1 cellular context compared by ENCODE assay signal in the genomic region with DNA sequence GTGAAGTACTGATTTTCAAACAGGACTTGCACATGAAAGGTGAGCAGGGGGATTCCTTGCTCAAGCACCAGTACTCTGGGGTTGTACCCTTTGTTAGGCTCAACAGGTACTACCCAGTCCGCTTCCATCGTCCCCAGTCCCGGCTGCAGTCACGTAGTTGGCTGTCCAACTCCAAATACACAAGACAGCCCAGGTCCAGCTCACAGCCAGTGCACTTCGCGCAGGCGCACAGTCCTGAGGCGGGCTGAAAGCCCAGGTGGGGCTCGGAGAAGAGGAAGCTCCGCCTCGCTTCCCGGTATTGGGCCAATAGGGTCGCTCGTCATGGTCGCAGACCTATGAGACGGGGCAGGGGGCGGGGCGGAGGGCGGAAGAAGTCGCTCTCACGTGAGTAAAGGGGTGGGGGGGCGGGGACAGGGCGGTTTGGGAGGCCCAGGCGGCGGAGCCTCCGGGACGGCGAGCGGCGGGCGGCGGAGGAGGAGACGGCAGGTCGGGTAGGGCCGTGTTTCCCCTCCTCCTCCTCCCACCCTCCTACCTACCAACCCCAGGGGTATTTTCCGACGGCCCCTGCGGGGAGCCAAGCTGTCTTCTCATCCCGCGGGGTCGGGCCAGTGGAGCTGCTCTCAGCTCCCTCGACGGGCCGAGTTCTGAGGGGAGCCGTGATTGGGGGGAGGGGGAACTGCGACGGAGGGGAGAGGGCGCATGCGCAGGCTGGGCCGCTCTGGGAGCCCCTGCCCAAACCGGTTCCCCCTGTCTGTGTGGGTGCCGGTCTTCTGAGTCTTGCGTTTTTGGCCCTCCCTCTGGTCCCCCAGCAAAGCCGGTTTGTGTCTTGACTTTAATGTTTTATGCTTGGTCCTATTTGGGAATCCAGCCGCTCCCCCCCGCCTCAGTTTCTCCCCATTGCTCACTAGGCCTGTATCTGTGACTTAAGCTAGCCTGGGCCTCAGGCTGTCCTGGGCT.
A peak's percentile ranks its signal among the peaks of the same experiment; 100 is the strongest.
TF ChIP-seq lines count a peak whose summit lies in the region.

A gene (plus strand): TSS at position 418 of the 957 bp plus-strand sequence. CDS start 16,040 bp downstream, outside the sequence.

TF ChIP-seq in HepG2, 621 proteins besides CTCF, POLR2A, EP300 and RAD21 (continued from another document and continues in another):
- TF ChIP-seq, protein P1, sequence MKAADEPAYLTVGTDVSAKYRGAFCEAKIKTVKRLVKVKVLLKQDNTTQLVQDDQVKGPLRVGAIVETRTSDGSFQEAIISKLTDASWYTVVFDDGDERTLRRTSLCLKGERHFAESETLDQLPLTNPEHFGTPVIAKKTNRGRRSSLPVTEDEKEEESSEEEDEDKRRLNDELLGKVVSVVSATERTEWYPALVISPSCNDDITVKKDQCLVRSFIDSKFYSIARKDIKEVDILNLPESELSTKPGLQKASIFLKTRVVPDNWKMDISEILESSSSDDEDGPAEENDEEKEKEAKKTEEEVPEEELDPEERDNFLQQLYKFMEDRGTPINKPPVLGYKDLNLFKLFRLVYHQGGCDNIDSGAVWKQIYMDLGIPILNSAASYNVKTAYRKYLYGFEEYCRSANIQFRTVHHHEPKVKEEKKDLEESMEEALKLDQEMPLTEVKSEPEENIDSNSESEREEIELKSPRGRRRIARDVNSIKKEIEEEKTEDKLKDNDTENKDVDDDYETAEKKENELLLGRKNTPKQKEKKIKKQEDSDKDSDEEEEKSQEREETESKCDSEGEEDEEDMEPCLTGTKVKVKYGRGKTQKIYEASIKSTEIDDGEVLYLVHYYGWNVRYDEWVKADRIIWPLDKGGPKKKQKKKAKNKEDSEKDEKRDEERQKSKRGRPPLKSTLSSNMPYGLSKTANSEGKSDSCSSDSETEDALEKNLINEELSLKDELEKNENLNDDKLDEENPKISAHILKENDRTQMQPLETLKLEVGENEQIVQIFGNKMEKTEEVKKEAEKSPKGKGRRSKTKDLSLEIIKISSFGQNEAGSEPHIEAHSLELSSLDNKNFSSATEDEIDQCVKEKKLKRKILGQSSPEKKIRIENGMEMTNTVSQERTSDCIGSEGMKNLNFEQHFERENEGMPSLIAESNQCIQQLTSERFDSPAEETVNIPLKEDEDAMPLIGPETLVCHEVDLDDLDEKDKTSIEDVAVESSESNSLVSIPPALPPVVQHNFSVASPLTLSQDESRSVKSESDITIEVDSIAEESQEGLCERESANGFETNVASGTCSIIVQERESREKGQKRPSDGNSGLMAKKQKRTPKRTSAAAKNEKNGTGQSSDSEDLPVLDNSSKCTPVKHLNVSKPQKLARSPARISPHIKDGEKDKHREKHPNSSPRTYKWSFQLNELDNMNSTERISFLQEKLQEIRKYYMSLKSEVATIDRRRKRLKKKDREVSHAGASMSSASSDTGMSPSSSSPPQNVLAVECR (CRISPR knock-in tag; IDR thresholded peaks at IDR 0.05; ENCODE audit: borderline replicate concordance) = peak; percentile 63; the same call in 1 of the 2 replicates
- TF ChIP-seq SRY (CRISPR knock-in tag; IDR thresholded peaks at IDR 0.05) = peak; percentile 88; the same call in 1 of the 2 replicates
- TF ChIP-seq ZNF850 (CRISPR knock-in tag; conservative IDR thresholded peaks at IDR 0.05) = no peak
- 0 out of 2 replicates have a peak, but pooled peaks have one; percentile 32 for TF ChIP-seq CCDC6 (CRISPR knock-in tag; IDR thresholded peaks at IDR 0.05)
- TF ChIP-seq, protein P2, sequence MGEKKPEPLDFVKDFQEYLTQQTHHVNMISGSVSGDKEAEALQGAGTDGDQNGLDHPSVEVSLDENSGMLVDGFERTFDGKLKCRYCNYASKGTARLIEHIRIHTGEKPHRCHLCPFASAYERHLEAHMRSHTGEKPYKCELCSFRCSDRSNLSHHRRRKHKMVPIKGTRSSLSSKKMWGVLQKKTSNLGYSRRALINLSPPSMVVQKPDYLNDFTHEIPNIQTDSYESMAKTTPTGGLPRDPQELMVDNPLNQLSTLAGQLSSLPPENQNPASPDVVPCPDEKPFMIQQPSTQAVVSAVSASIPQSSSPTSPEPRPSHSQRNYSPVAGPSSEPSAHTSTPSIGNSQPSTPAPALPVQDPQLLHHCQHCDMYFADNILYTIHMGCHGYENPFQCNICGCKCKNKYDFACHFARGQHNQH (CRISPR knock-in tag; IDR thresholded peaks at IDR 0.05) = peak; percentile 46; the same call in 1 of the 2 replicates
- no peak for TF ChIP-seq ZBTB3 (CRISPR knock-in tag; IDR thresholded peaks at IDR 0.05; ENCODE audit: borderline replicate concordance, low read depth)
- TF ChIP-seq PHF20 (CRISPR knock-in tag; IDR thresholded peaks at IDR 0.05) = peak; percentile 49; the same call in 1 of the 2 replicates
- peak; percentile 72 for TF ChIP-seq KAT7 (CRISPR knock-in tag; IDR thresholded peaks at IDR 0.05; ENCODE audit: borderline replicate concordance)
- 0 out of 2 replicates have a peak, but pooled peaks have one; percentile 19 for TF ChIP-seq PHF21A (CRISPR knock-in tag; IDR thresholded peaks at IDR 0.05)
- TF ChIP-seq SMARCE1 (IDR thresholded peaks at IDR 0.05; ENCODE audit: borderline replicate concordance) = no peak
- TF ChIP-seq SP4 (CRISPR knock-in tag; IDR thresholded peaks at IDR 0.05) = peak; percentile 73; the same call in 1 of the 2 replicates
- no peak for TF ChIP-seq JARID2 (CRISPR knock-in tag; IDR thresholded peaks at IDR 0.05; ENCODE audit: insufficient replicate concordance)
- TF ChIP-seq MTF1 (CRISPR knock-in tag; IDR thresholded peaks at IDR 0.05) = no peak
- no peak for TF ChIP-seq ZNF737 (CRISPR knock-in tag; IDR thresholded peaks at IDR 0.05; ENCODE audit: borderline replicate concordance)
- no peak for TF ChIP-seq ZBTB42 (CRISPR knock-in tag; IDR thresholded peaks at IDR 0.05)
- no peak for TF ChIP-seq RBAK (CRISPR knock-in tag; IDR thresholded peaks at IDR 0.05)
- 0 out of 2 replicates have a peak, but pooled peaks have one; percentile 30 for TF ChIP-seq CAMTA2 (CRISPR knock-in tag; IDR thresholded peaks at IDR 0.05; ENCODE audit: borderline replicate concordance)
- TF ChIP-seq MAF1 (CRISPR knock-in tag; IDR thresholded peaks at IDR 0.05; ENCODE audit: borderline replicate concordance) = peak; percentile 70; the same call in 1 of the 2 replicates
- 0 out of 2 replicates have a peak, but pooled peaks have one; percentile 26 for TF ChIP-seq AHR (CRISPR knock-in tag; IDR thresholded peaks at IDR 0.05)
- TF ChIP-seq, protein P3, sequence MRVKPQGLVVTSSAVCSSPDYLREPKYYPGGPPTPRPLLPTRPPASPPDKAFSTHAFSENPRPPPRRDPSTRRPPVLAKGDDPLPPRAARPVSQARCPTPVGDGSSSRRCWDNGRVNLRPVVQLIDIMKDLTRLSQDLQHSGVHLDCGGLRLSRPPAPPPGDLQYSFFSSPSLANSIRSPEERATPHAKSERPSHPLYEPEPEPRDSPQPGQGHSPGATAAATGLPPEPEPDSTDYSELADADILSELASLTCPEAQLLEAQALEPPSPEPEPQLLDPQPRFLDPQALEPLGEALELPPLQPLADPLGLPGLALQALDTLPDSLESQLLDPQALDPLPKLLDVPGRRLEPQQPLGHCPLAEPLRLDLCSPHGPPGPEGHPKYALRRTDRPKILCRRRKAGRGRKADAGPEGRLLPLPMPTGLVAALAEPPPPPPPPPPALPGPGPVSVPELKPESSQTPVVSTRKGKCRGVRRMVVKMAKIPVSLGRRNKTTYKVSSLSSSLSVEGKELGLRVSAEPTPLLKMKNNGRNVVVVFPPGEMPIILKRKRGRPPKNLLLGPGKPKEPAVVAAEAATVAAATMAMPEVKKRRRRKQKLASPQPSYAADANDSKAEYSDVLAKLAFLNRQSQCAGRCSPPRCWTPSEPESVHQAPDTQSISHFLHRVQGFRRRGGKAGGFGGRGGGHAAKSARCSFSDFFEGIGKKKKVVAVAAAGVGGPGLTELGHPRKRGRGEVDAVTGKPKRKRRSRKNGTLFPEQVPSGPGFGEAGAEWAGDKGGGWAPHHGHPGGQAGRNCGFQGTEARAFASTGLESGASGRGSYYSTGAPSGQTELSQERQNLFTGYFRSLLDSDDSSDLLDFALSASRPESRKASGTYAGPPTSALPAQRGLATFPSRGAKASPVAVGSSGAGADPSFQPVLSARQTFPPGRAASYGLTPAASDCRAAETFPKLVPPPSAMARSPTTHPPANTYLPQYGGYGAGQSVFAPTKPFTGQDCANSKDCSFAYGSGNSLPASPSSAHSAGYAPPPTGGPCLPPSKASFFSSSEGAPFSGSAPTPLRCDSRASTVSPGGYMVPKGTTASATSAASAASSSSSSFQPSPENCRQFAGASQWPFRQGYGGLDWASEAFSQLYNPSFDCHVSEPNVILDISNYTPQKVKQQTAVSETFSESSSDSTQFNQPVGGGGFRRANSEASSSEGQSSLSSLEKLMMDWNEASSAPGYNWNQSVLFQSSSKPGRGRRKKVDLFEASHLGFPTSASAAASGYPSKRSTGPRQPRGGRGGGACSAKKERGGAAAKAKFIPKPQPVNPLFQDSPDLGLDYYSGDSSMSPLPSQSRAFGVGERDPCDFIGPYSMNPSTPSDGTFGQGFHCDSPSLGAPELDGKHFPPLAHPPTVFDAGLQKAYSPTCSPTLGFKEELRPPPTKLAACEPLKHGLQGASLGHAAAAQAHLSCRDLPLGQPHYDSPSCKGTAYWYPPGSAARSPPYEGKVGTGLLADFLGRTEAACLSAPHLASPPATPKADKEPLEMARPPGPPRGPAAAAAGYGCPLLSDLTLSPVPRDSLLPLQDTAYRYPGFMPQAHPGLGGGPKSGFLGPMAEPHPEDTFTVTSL (CRISPR knock-in tag; IDR thresholded peaks at IDR 0.05; ENCODE audit: borderline replicate concordance) = no peak
- TF ChIP-seq CBFB (CRISPR knock-in tag; IDR thresholded peaks at IDR 0.05) = no peak
- TF ChIP-seq MED1 (CRISPR knock-in tag; IDR thresholded peaks at IDR 0.05) = peak; percentile 40
- peak; percentile 71; the same call in 1 of the 2 replicates for TF ChIP-seq ZNF329 (CRISPR knock-in tag; IDR thresholded peaks at IDR 0.05; ENCODE audit: low read depth)
- no peak for TF ChIP-seq SCMH1 (CRISPR knock-in tag; IDR thresholded peaks at IDR 0.05; ENCODE audit: borderline replicate concordance)
- TF ChIP-seq TEAD3 (CRISPR knock-in tag; optimal IDR thresholded peaks at IDR 0.05; ENCODE audit: borderline replicate concordance) = peak; percentile 32
- 0 out of 2 replicates have a peak, but pooled peaks have one; percentile 43 for TF ChIP-seq ZSCAN20 (CRISPR knock-in tag; IDR thresholded peaks at IDR 0.05; ENCODE audit: borderline replicate concordance)
- TF ChIP-seq, protein P4, sequence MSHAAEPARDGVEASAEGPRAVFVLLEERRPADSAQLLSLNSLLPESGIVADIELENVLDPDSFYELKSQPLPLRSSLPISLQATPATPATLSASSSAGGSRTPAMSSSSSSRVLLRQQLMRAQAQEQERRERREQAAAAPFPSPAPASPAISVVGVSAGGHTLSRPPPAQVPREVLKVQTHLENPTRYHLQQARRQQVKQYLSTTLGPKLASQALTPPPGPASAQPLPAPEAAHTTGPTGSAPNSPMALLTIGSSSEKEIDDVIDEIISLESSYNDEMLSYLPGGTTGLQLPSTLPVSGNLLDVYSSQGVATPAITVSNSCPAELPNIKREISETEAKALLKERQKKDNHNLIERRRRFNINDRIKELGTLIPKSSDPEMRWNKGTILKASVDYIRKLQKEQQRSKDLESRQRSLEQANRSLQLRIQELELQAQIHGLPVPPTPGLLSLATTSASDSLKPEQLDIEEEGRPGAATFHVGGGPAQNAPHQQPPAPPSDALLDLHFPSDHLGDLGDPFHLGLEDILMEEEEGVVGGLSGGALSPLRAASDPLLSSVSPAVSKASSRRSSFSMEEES (CRISPR knock-in tag; IDR thresholded peaks at IDR 0.05) = no peak; the same call in 1 of the 2 replicates
- TF ChIP-seq ZNF761 (CRISPR knock-in tag; conservative IDR thresholded peaks at IDR 0.05) = 0 out of 2 replicates have a peak, but pooled peaks have one; percentile 60
- peak; percentile 59 for TF ChIP-seq HNRNPLL (IDR thresholded peaks at IDR 0.05; ENCODE audit: low read depth, low read length, poor library complexity, severe bottlenecking)
- TF ChIP-seq, protein P5, sequence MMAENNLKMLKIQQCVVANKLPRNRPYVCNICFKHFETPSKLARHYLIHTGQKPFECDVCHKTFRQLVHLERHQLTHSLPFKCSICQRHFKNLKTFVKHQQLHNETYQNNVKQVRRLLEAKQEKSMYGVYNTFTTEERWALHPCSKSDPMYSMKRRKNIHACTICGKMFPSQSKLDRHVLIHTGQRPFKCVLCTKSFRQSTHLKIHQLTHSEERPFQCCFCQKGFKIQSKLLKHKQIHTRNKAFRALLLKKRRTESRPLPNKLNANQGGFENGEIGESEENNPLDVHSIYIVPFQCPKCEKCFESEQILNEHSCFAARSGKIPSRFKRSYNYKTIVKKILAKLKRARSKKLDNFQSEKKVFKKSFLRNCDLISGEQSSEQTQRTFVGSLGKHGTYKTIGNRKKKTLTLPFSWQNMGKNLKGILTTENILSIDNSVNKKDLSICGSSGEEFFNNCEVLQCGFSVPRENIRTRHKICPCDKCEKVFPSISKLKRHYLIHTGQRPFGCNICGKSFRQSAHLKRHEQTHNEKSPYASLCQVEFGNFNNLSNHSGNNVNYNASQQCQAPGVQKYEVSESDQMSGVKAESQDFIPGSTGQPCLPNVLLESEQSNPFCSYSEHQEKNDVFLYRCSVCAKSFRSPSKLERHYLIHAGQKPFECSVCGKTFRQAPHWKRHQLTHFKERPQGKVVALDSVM (CRISPR knock-in tag; IDR thresholded peaks at IDR 0.05) = peak; percentile 74
- no peak for TF ChIP-seq ZFP36L1 (CRISPR knock-in tag; IDR thresholded peaks at IDR 0.05)
- TF ChIP-seq SRF (IDR thresholded peaks at IDR 0.05; ENCODE audit: low read depth, low read length) = no peak
- no peak for TF ChIP-seq ZNF253 (CRISPR knock-in tag; IDR thresholded peaks at IDR 0.05; ENCODE audit: borderline replicate concordance)
- TF ChIP-seq ELF4 (CRISPR knock-in tag; IDR thresholded peaks at IDR 0.05; ENCODE audit: borderline replicate concordance) = no peak
- no peak for TF ChIP-seq ZNF225 (CRISPR knock-in tag; IDR thresholded peaks at IDR 0.05)
- TF ChIP-seq SP5 (CRISPR knock-in tag; IDR thresholded peaks at IDR 0.05; ENCODE audit: borderline replicate concordance, low read depth) = no peak
- peak; percentile 83; the same call in 1 of the 2 replicates for TF ChIP-seq KDM5B (CRISPR knock-in tag; IDR thresholded peaks at IDR 0.05; ENCODE audit: borderline replicate concordance)
- TF ChIP-seq, protein P6, sequence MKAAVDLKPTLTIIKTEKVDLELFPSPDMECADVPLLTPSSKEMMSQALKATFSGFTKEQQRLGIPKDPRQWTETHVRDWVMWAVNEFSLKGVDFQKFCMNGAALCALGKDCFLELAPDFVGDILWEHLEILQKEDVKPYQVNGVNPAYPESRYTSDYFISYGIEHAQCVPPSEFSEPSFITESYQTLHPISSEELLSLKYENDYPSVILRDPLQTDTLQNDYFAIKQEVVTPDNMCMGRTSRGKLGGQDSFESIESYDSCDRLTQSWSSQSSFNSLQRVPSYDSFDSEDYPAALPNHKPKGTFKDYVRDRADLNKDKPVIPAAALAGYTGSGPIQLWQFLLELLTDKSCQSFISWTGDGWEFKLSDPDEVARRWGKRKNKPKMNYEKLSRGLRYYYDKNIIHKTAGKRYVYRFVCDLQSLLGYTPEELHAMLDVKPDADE (CRISPR knock-in tag; IDR thresholded peaks at IDR 0.05) = 0 out of 2 replicates have a peak, but pooled peaks have one; percentile 40
- no peak for TF ChIP-seq ZMYM2 (CRISPR knock-in tag; IDR thresholded peaks at IDR 0.05)
- TF ChIP-seq TAF1 (CRISPR knock-in tag; IDR thresholded peaks at IDR 0.05) = peak; percentile 57
- TF ChIP-seq ZNF782 (CRISPR knock-in tag; IDR thresholded peaks at IDR 0.05; ENCODE audit: borderline replicate concordance) = 0 out of 2 replicates have a peak, but pooled peaks have one; percentile 14
- TF ChIP-seq MEIS1 (CRISPR knock-in tag; IDR thresholded peaks at IDR 0.05; ENCODE audit: borderline replicate concordance) = no peak; the same call in 1 of the 2 replicates
- peak; percentile 78 for TF ChIP-seq RBM39 (IDR thresholded peaks at IDR 0.05; ENCODE audit: low read depth, low read length, poor library complexity, severe bottlenecking)
- no peak for TF ChIP-seq ZFAT (CRISPR knock-in tag; conservative IDR thresholded peaks at IDR 0.05)
- peak; percentile 13; the same call in 1 of the 2 replicates for TF ChIP-seq GATA4 (IDR thresholded peaks at IDR 0.05; ENCODE audit: borderline replicate concordance, low read depth)
- no peak for TF ChIP-seq ZNF563 (CRISPR knock-in tag; IDR thresholded peaks at IDR 0.05)
